Comparison of ENCODE assay signal across 15 cellular contexts in genomic region chr2:101571951-101572350, GRCh38.
DNase-seq lines count a peak whose midpoint lies in the region; ATAC-seq and TF ChIP-seq lines count a peak whose summit lies in the region.
"Had no signal": no experiment of that assay in that cellular context is flagged by ENCODE, and none has a peak within 500 bp of the region (broad histone marks: within the 10 kb centered on the region; RNA-seq: fewer than 3 reads in every experiment).

No MANE protein-coding gene starts in this region.

- H3K79me2 ChIP-seq in mammary epithelial cell (ENCODE audit: insufficient read depth, low read length) (no peaks in the 10 kb centered on the region), DND-41 (ENCODE audit: insufficient read depth, low read length) (no peaks in the 10 kb centered on the region)

- H3K4me1 ChIP-seq in mammary epithelial cell (ENCODE audit: insufficient read depth, low read length) (no peaks in the 10 kb centered on the region), DND-41 (ENCODE audit: insufficient read depth, low read length) (peaks cover 26% of the 10 kb centered on the region)
- peaks cover 10 to 23% of the 10 kb centered on the region in 2 donors for H3K4me1 ChIP-seq in naive thymus-derived CD4-positive, alpha-beta T cell (ENCODE audit: control insufficient read depth in 2 of 2, insufficient read depth in 2 of 2, low read length in 2 of 2)
- H3K4me1 ChIP-seq in CD8-positive, alpha-beta T cell (ENCODE audit: insufficient read depth, low read length), result peaks cover 11% of the 10 kb centered on the region
- H3K4me1 ChIP-seq: BLaER1 treated with 17β-estradiol and CSF1 and Interleukin-3, amounts not matched to agents 10 nM and 100 nM had no signal

- BruUV-seq in mammary epithelial cell (replicated peaks; lab: Mats Ljungman, UMichigan) (no TSS peak), MCF 10A (replicated peaks; lab: Mats Ljungman, UMichigan) (no TSS peak)

- H4K20me1 ChIP-seq in mammary epithelial cell (ENCODE audit: insufficient read depth, low read length), result no peaks in the 10 kb centered on the region
- H4K20me1 ChIP-seq in DND-41 (ENCODE audit: insufficient read depth, low read length), result no peaks in the 10 kb centered on the region
- H4K20me1 ChIP-seq: BLaER1 treated with 17β-estradiol and CSF1 and Interleukin-3, amounts not matched to agents 10 nM and 100 nM had no signal

- H3K4me2 ChIP-seq in mammary epithelial cell (ENCODE audit: insufficient read depth, low read depth, low read length) (no peak overlapping the region), DND-41 (ENCODE audit: insufficient read depth, low read length) (no peak overlapping the region)
- H3K4me2 ChIP-seq: BLaER1 treated with 17β-estradiol and CSF1 and Interleukin-3, amounts not matched to agents 10 nM and 100 nM had no signal

- H3K9ac ChIP-seq in mammary epithelial cell (ENCODE audit: insufficient read depth, low read length) (no peak overlapping the region), DND-41 (ENCODE audit: low read depth, low read length) (no peak overlapping the region)
- H3K9ac ChIP-seq: BLaER1 treated with 17β-estradiol and CSF1 and Interleukin-3, amounts not matched to agents 10 nM and 100 nM had no signal

- dilution Hi-C loops in mammary epithelial cell (cut with HindIII; ENCODE audit: low sequenced_read_pairs), result no loop called here

- no peaks in the 10 kb centered on the region for H3K36me3 Mint-ChIP-seq in MCF 10A (ENCODE audit: insufficient read depth, unreplicated experiment)
- peaks cover 0 to 22% (median 0%) of the 10 kb centered on the region in 5 donors for H3K36me3 Mint-ChIP-seq in naive thymus-derived CD4-positive, alpha-beta T cell
- H3K36me3 Mint-ChIP-seq in CD8-positive, alpha-beta T cell, result no peaks in the 10 kb centered on the region

- H3K4me3 ChIP-seq in mammary epithelial cell (replicated peaks in 1 of 3; ENCODE audit: insufficient read depth in 1 of 3, low read depth in 2 of 3, low read length in 3 of 3) (no peak overlapping the region), DND-41 (ENCODE audit: low read depth in 1 of 2, low read length in 2 of 2) (no peak overlapping the region), epithelial cell of esophagus (ENCODE audit: low read length) (no peak overlapping the region)
- no peak overlapping the region for H3K4me3 ChIP-seq in naive thymus-derived CD4-positive, alpha-beta T cell (ENCODE audit: low read length)
- no peak overlapping the region for H3K4me3 ChIP-seq in CD8-positive, alpha-beta T cell (ENCODE audit: low read depth, low read length)
- H3K4me3 ChIP-seq: BLaER1 treated with 17β-estradiol and CSF1 and Interleukin-3, amounts not matched to agents 10 nM and 100 nM had no signal

- H3K27ac Mint-ChIP-seq in MCF 10A (ENCODE audit: low read depth, unreplicated experiment), result no peak overlapping the region
- H3K27ac Mint-ChIP-seq in naive thymus-derived CD4-positive, alpha-beta T cell, result peak overlapping the region in 7 of 9 donors; percentile 0 to 91 (median 15)
- H3K27ac Mint-ChIP-seq in CD8-positive, alpha-beta T cell, result no peak overlapping the region
- H3K27ac Mint-ChIP-seq: B cell, IgD-negative memory B cell had no signal

- no peak for TF ChIP-seq CTCF in mammary epithelial cell (conservative IDR thresholded peaks at IDR 0.05 in 1 of 2, IDR thresholded peaks at IDR 0.05 in 1 of 2; ENCODE audit: extremely low read depth in 1 of 2, insufficient read depth in 1 of 2, low read depth in 1 of 2, low read length in 2 of 2)
- no peak for TF ChIP-seq CTCF in MCF 10A (IDR thresholded peaks at IDR 0.05; ENCODE audit: unreplicated experiment)
- no peak for TF ChIP-seq CTCF in DND-41 (IDR thresholded peaks at IDR 0.05; ENCODE audit: borderline replicate concordance, extremely low read depth, low read length, poor library complexity, severe bottlenecking)
- no peak for TF ChIP-seq CTCF in epithelial cell of esophagus (IDR thresholded peaks at IDR 0.05; ENCODE audit: insufficient read depth, low read depth, low read length, missing control alignments)
- TF ChIP-seq CTCF in CD8-positive, alpha-beta T cell (IDR thresholded peaks at IDR 0.05), result no peak

- WGBS in mammary epithelial cell (ENCODE audit: low coverage, missing lambda C conversion rate), result 70% methylated on average over 1 of the region's 1 CpG

- H3K27ac ChIP-seq in mammary epithelial cell (ENCODE audit: insufficient read depth, low read depth, low read length) (no peak overlapping the region), DND-41 (ENCODE audit: low read length) (peak overlapping the region; percentile 35; the same call in 1 of the 2 replicates)
- no peak overlapping the region for H3K27ac ChIP-seq in naive thymus-derived CD4-positive, alpha-beta T cell (ENCODE audit: low read depth, low read length)
- no peak overlapping the region for H3K27ac ChIP-seq in CD8-positive, alpha-beta T cell (ENCODE audit: low read depth, low read length)
- H3K27ac ChIP-seq: BLaER1 treated with 17β-estradiol and CSF1 and Interleukin-3, amounts not matched to agents 10 nM and 100 nM had no signal

- intact Hi-C loops in mammary epithelial cell (cut with micrococcal nuclease) (no loop called here), MCF 10A (cut with micrococcal nuclease) (no loop called here)
- intact Hi-C loops in naive thymus-derived CD4-positive, alpha-beta T cell (cut with micrococcal nuclease), result loop anchor here (1.0 to 10.0 kb wide), 11 partner anchors 17 to 260 kb away; partner anchors contain the start of genes MAP4K4 (in 2 of the 2) and RFX8 (in 2 of the 2)
- intact Hi-C loops in CD8-positive, alpha-beta T cell (cut with DNase I, micrococcal nuclease), result loop anchor here in 1 of 2 experiments (5.0 kb wide), 2 partner anchors 135 to 260 kb away; no protein-coding TSS in a partner anchor

- no peak overlapping the region for H2AFZ ChIP-seq in mammary epithelial cell (ENCODE audit: low read depth, low read length)
- H2AFZ ChIP-seq in DND-41 (ENCODE audit: low read depth, low read length), result no peak overlapping the region

- CTCF ChIA-PET in mammary epithelial cell (lab: Charles Lee; ENCODE audit: low non-redundant PET) (no interaction called here), MCF 10A (lab: Yijun Ruan, JAX) (interaction anchor here (0.6 to 1.0 kb wide), 3 partner anchors 50 to 259 kb away, joined by 3 read pairs; no protein-coding TSS in a partner anchor)
- CTCF ChIA-PET in naive thymus-derived CD4-positive, alpha-beta T cell (lab: Charles Lee), result interaction anchor here (0.6 to 0.7 kb wide), 4 partner anchors 76 to 559 kb away, joined by 3 to 4 read pairs (median 3); no protein-coding TSS in a partner anchor
- CTCF ChIA-PET in CD8-positive, alpha-beta T cell (lab: Charles Lee), result no interaction called here

- no peaks in the 10 kb centered on the region for H3K36me3 ChIP-seq in mammary epithelial cell (ENCODE audit: insufficient read depth, low read length)
- no peaks in the 10 kb centered on the region for H3K36me3 ChIP-seq in DND-41 (ENCODE audit: insufficient read depth, low read length)
- no peaks in the 10 kb centered on the region for H3K36me3 ChIP-seq in naive thymus-derived CD4-positive, alpha-beta T cell (ENCODE audit: control insufficient read depth in 2 of 3, insufficient read depth in 3 of 3, low read length in 3 of 3)
- H3K36me3 ChIP-seq in CD8-positive, alpha-beta T cell (ENCODE audit: insufficient read depth, low read length), result no peaks in the 10 kb centered on the region
- H3K36me3 ChIP-seq: BLaER1 treated with 17β-estradiol and CSF1 and Interleukin-3, amounts not matched to agents 10 nM and 100 nM had no signal

- peaks cover 5% of the 10 kb centered on the region for H3K4me1 Mint-ChIP-seq in MCF 10A (ENCODE audit: insufficient read depth, unreplicated experiment)
- H3K4me1 Mint-ChIP-seq in naive thymus-derived CD4-positive, alpha-beta T cell, result peaks cover 21 to 72% (median 56%) of the 10 kb centered on the region in 7 donors
- H3K4me1 Mint-ChIP-seq in CD8-positive, alpha-beta T cell (ENCODE audit: low read depth), result peaks cover 37% of the 10 kb centered on the region
- H3K4me1 Mint-ChIP-seq: B cell had no signal

- H3K27me3 ChIP-seq in mammary epithelial cell (ENCODE audit: insufficient read depth, low read length) (no peaks in the 10 kb centered on the region), DND-41 (ENCODE audit: insufficient read depth, low read length, poor library complexity) (no peaks in the 10 kb centered on the region)
- no peaks in the 10 kb centered on the region for H3K27me3 ChIP-seq in naive thymus-derived CD4-positive, alpha-beta T cell (ENCODE audit: control insufficient read depth in 2 of 2, insufficient read depth in 2 of 2, low read length in 2 of 2)
- no peaks in the 10 kb centered on the region for H3K27me3 ChIP-seq in CD8-positive, alpha-beta T cell (ENCODE audit: insufficient read depth, low read length)
- H3K27me3 ChIP-seq: BLaER1 treated with 17β-estradiol and CSF1 and Interleukin-3, amounts not matched to agents 10 nM and 100 nM had no signal

- DNase-seq in mammary epithelial cell (peak; percentile 15), MCF 10A (ENCODE audit: unreplicated experiment) (no peak), DND-41 (no peak), epithelial cell of esophagus (ENCODE audit: low read depth) (peak; percentile 71)
- no peak for DNase-seq in naive thymus-derived CD4-positive, alpha-beta T cell
- DNase-seq in CD8-positive, alpha-beta T cell, result no peak
- no peak for DNase-seq in stimulated activated CD4-positive, alpha-beta T cell treated with anti-CD3 and anti-CD28 coated beads, Interleukin-1b, Interleukin-23, amount 100 ng/mL, for 48 hours
- DNase-seq: DMS153, DMS79, GF-D8, H9 had no signal

- in situ Hi-C loops in mammary epithelial cell (cut with MboI; ENCODE audit: low sequenced_read_pairs in 2 of 2), result no loop called here

- H3K9me3 ChIP-seq in mammary epithelial cell (replicated peaks; ENCODE audit: insufficient read depth, low read length), result no peaks in the 10 kb centered on the region
- no peaks in the 10 kb centered on the region for H3K9me3 ChIP-seq in DND-41 (ENCODE audit: insufficient read depth, low read length, severe bottlenecking)
- H3K9me3 ChIP-seq in naive thymus-derived CD4-positive, alpha-beta T cell (ENCODE audit: control insufficient read depth in 2 of 3, low read length in 3 of 3), result no peaks in the 10 kb centered on the region
- H3K9me3 ChIP-seq in CD8-positive, alpha-beta T cell (ENCODE audit: low read length), result no peaks in the 10 kb centered on the region

- H3K9me3 Mint-ChIP-seq in MCF 10A (ENCODE audit: unreplicated experiment), result no peaks in the 10 kb centered on the region
- H3K9me3 Mint-ChIP-seq in naive thymus-derived CD4-positive, alpha-beta T cell, result peaks cover 0 to 9% (median 0%) of the 10 kb centered on the region in 11 donors
- H3K9me3 Mint-ChIP-seq in CD8-positive, alpha-beta T cell, result peaks cover 6% of the 10 kb centered on the region
- H3K9me3 Mint-ChIP-seq: IgD-negative memory B cell had no signal

- no peaks in the 10 kb centered on the region for H3K27me3 Mint-ChIP-seq in MCF 10A (ENCODE audit: insufficient read depth, unreplicated experiment)
- peaks cover 0 to 7% (median 0%) of the 10 kb centered on the region in 5 donors for H3K27me3 Mint-ChIP-seq in naive thymus-derived CD4-positive, alpha-beta T cell
- H3K27me3 Mint-ChIP-seq in CD8-positive, alpha-beta T cell (ENCODE audit: low read depth), result no peaks in the 10 kb centered on the region

- no peak for ATAC-seq in DND-41 (ENCODE audit: insufficient read depth, low read depth)
- ATAC-seq in naive thymus-derived CD4-positive, alpha-beta T cell, result no peak
- ATAC-seq in CD8-positive, alpha-beta T cell, result no peak
- no peak for ATAC-seq in GM19324 (IDR thresholded peaks at IDR 0.05; ENCODE audit: low FRiP score, unreplicated experiment)

- POLR2A ChIA-PET in MCF 10A (lab: Yijun Ruan, JAX), result interaction anchor here (0.7 to 1.0 kb wide), 2 partner anchors 58 to 250 kb away, joined by 3 read pairs; no protein-coding TSS in a partner anchor
- POLR2A ChIA-PET in naive thymus-derived CD4-positive, alpha-beta T cell (lab: Charles Lee), result interaction anchor here (0.5 to 1.2 kb wide), 6 partner anchors 24 to 242 kb away, joined by 3 to 7 read pairs (median 3); no protein-coding TSS in a partner anchor
- POLR2A ChIA-PET in CD8-positive, alpha-beta T cell (lab: Charles Lee), result interaction anchor here (0.9 to 1.1 kb wide), 3 partner anchors 20 to 190 kb away, joined by 3 to 4 read pairs (median 3); no protein-coding TSS in a partner anchor

- H3K4me3 Mint-ChIP-seq in MCF 10A (ENCODE audit: unreplicated experiment), result no peak overlapping the region
- peak overlapping the region in 1 of 10 donors; percentile 7 for H3K4me3 Mint-ChIP-seq in naive thymus-derived CD4-positive, alpha-beta T cell
- H3K4me3 Mint-ChIP-seq in CD8-positive, alpha-beta T cell, result no peak overlapping the region
- H3K4me3 Mint-ChIP-seq: B cell, H9, IgD-negative memory B cell had no signal

Comparison
In these comparisons a context has a peak if more than half of its experiments do, and no peak if none do; other contexts are left out.
1. DNase-seq: peak in mammary epithelial cell (single experiment) and epithelial cell of esophagus (single experiment); none in MCF 10A (single experiment), DND-41 (single experiment), naive thymus-derived CD4-positive, alpha-beta T cell (0 of 9), CD8-positive, alpha-beta T cell (0 of 7) and stimulated activated CD4-positive, alpha-beta T cell treated with anti-CD3 and anti-CD28 coated beads, Interleukin-1b, Interleukin-23, amount 100 ng/mL, for 48 hours (single experiment).
2. CTCF ChIA-PET loops: an anchor here in MCF 10A (0.6 to 1.0 kb wide) and naive thymus-derived CD4-positive, alpha-beta T cell (0.6 to 0.7 kb wide); none called in mammary epithelial cell and CD8-positive, alpha-beta T cell.
3. H3K27ac Mint-ChIP-seq: peak in naive thymus-derived CD4-positive, alpha-beta T cell (7 of 9); none in MCF 10A (single experiment) and CD8-positive, alpha-beta T cell (single experiment).
4. intact Hi-C loops: an anchor here in naive thymus-derived CD4-positive, alpha-beta T cell (1.0 to 10.0 kb wide); none called in mammary epithelial cell and MCF 10A.